8 cellular contexts compared by ENCODE assay signal in genomic region chr6:53544500-53545308, GRCh38.
DNase-seq lines count a peak whose midpoint lies in the region; ATAC-seq and TF ChIP-seq lines count a peak whose summit lies in the region.

Gene GCLC, minus strand, starts transcription at chr6:53545101. Its CDS starts 456 bp downstream, at chr6:53544645.

- peak; percentile 45 for TF ChIP-seq CTCF in choroid plexus epithelial cell (conservative IDR thresholded peaks at IDR 0.05; ENCODE audit: low read depth, low read length)

- H3K4me3 ChIP-seq in choroid plexus epithelial cell (ENCODE audit: low read depth, low read length) = peak within 1 kb of the TSS; percentile 84

- peak; percentile 66 for ATAC-seq in GM19035 (IDR thresholded peaks at IDR 0.05; ENCODE audit: unreplicated experiment)
- peak; percentile 68 for ATAC-seq in HG03354 (IDR thresholded peaks at IDR 0.05; ENCODE audit: poor library complexity, severe bottlenecking, unreplicated experiment)

- DNase-seq in Ammon's horn (ENCODE audit: low spot score) (peak; percentile 95), NCI-H446 treated with DMSO at 0.1 percent for 48 hours (lab: John Stamatoyannopoulos, UW) (peak; percentile 92), choroid plexus epithelial cell (ENCODE audit: low read depth) (peak; percentile 97), kidney tubule cell (ENCODE audit: low spot score) (peak; percentile 97)
- peak; percentile 81 to 84 for DNase-seq in activated CD4-positive, alpha-beta T cell treated with anti-CD3 and anti-CD28 coated beads for 24 hours (ENCODE audit: low read depth in 2 of 2)
- peak; percentile 68 to 84 (median 80) for DNase-seq in stimulated activated CD4-positive, alpha-beta T cell treated with anti-CD3 and anti-CD28 coated beads, Interleukin-1b, Interleukin-23, amount 100 ng/mL, for 24 hours (ENCODE audit: low read depth in 4 of 4, low spot score in 1 of 4)

Comparison
In these comparisons a context has a peak if more than half of its experiments do, and no peak if none do; other contexts are left out.
1. Peak in every context shown above with its lines: DNase-seq, ATAC-seq and H3K4me3 ChIP-seq.